In genomic region chr20:49318430-49319203, GRCh38 we compare ENCODE assay signal across 1 cellular context.
TF ChIP-seq lines count a peak whose summit lies in the region.

No MANE protein-coding gene starts in this region.

TF ChIP-seq in WTC11, 78 proteins besides CTCF, POLR2A, EP300 and RAD21 (continued from another document):
- TF ChIP-seq, protein P1, sequence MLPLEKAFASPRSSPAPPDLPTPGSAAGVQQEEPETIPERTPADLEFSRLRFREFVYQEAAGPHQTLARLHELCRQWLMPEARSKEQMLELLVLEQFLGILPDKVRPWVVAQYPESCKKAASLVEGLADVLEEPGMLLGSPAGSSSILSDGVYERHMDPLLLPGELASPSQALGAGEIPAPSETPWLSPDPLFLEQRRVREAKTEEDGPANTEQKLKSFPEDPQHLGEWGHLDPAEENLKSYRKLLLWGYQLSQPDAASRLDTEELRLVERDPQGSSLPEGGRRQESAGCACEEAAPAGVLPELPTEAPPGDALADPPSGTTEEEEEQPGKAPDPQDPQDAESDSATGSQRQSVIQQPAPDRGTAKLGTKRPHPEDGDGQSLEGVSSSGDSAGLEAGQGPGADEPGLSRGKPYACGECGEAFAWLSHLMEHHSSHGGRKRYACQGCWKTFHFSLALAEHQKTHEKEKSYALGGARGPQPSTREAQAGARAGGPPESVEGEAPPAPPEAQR (CRISPR knock-in tag; IDR thresholded peaks at IDR 0.05): no peak
- TF ChIP-seq E2F5 (CRISPR knock-in tag; IDR thresholded peaks at IDR 0.05): no peak
- TF ChIP-seq E2F4 (CRISPR knock-in tag; IDR thresholded peaks at IDR 0.05; ENCODE audit: borderline replicate concordance, low read depth): 0 out of 2 replicates have a peak, but pooled peaks have one; percentile 57
- TF ChIP-seq ATF1 (CRISPR knock-in tag; IDR thresholded peaks at IDR 0.05): no peak
- TF ChIP-seq KAT7 (CRISPR knock-in tag; IDR thresholded peaks at IDR 0.05; ENCODE audit: borderline replicate concordance): no peak
- peak; percentile 86 for TF ChIP-seq FOXP1 (CRISPR knock-in tag; IDR thresholded peaks at IDR 0.05; ENCODE audit: borderline replicate concordance)
- TF ChIP-seq OVOL2 (CRISPR knock-in tag; IDR thresholded peaks at IDR 0.05; ENCODE audit: borderline replicate concordance): no peak
- TF ChIP-seq ZNF423 (CRISPR knock-in tag; IDR thresholded peaks at IDR 0.05): no peak
